ENCODE assay signal across 1 cellular context in genomic region chr6:131761061-131761761, GRCh38.
TF ChIP-seq lines count a peak whose summit lies in the region.

No MANE protein-coding gene starts in this region.

TF ChIP-seq in GM23338, 12 proteins besides CTCF, POLR2A, EP300 and RAD21 (continued from another document):
- TF ChIP-seq REST (IDR thresholded peaks at IDR 0.05; ENCODE audit: unreplicated experiment) (no peak), ZNF462 (CRISPR knock-in tag; IDR thresholded peaks at IDR 0.05) (no peak), CREB1 (CRISPR knock-in tag; IDR thresholded peaks at IDR 0.05; ENCODE audit: low read depth) (no peak), STAT1 (IDR thresholded peaks at IDR 0.05; ENCODE audit: unreplicated experiment) (no peak), ZNF331 (CRISPR knock-in tag; IDR thresholded peaks at IDR 0.05; ENCODE audit: low read depth) (no peak), EZH2 (IDR thresholded peaks at IDR 0.05; ENCODE audit: low read depth, unreplicated experiment) (no peak), EZH2phosphoT487 (IDR thresholded peaks at IDR 0.05; ENCODE audit: unreplicated experiment) (no peak)
